Comparison of ENCODE assay signal across 15 cellular contexts in the genomic region with DNA sequence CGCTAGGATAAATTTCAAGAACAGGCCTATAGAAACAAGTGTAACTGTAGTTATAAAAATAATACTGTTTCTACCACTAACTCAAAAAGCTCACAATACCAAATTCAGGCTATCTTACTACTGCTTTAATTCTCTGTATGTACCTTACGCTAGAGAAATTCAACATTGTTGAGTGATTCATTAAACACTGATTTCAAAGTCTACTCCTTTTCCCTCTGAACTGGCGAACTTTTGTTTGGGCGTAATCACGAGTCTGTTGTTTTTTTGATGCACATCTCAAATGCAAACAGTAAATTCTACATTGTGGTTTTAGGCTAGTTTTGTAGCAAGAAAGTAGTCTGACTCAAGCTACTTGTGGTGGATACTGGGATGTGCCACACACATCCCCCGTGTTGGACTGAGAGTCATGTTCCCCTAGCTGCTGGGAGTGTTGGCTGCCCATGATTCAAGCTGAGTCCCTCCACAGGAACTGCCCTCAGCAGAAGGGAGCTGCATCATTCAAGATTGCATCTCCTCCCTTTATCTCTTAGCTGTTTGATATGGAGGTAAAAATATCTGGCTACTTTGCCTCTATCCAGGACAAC.
"Had no signal": no experiment of that assay in that cellular context is flagged by ENCODE, and none has a peak within 500 bp of the region (broad histone marks: within the 10 kb centered on the region; RNA-seq: fewer than 3 reads in every experiment).

No MANE protein-coding gene starts in this region.

- ATAC-seq: activated CD8-positive, alpha-beta T cell treated with anti-CD3 and anti-CD28 coated beads, Interleukin-2, amount 10 ng/mL, durations not matched to agents 7 days and 5 days; stimulated activated naive CD8-positive, alpha-beta T cell treated with anti-CD3 and anti-CD28 coated beads, Interleukin-15, amount 100 ng/mL, for 72 hours; T-cell had no signal

- H3K27ac Mint-ChIP-seq: activated CD8-positive, alpha-beta T cell treated with anti-CD3 and anti-CD28 coated beads, Interleukin-2, amount 10 ng/mL, durations not matched to agents 7 days and 5 days; activated T-helper 1 cell treated with anti-CD3 and anti-CD28 coated beads, Interleukin-12 subunit alpha, Interleukin-12 subunit beta, Interleukin-2, Interleukin-4 antibody, amounts not matched to agents 30 ng/mL and 10 ng/mL and 1 ng/mL, durations not matched to agents 14 hours and 24 hours and 36 hours; nephron; stimulated activated naive CD8-positive, alpha-beta T cell treated with anti-CD3 and anti-CD28 coated beads, Interleukin-15, amount 100 ng/mL, for 72 hours; T-cell had no signal

- H3K4me3 Mint-ChIP-seq: activated CD8-positive, alpha-beta T cell treated with anti-CD3 and anti-CD28 coated beads, Interleukin-2, amount 10 ng/mL, durations not matched to agents 7 days and 5 days; activated T-helper 1 cell treated with anti-CD3 and anti-CD28 coated beads, Interleukin-12 subunit alpha, Interleukin-12 subunit beta, Interleukin-2, Interleukin-4 antibody, amounts not matched to agents 30 ng/mL and 10 ng/mL and 1 ng/mL, durations not matched to agents 14 hours and 24 hours and 36 hours; nephron; stimulated activated naive CD8-positive, alpha-beta T cell treated with anti-CD3 and anti-CD28 coated beads, Interleukin-15, amount 100 ng/mL, for 72 hours; T-cell had no signal

- DNase-seq: activated CD4-positive, alpha-beta T cell treated with anti-CD3 and anti-CD28 coated beads for 48 hours; activated CD8-positive, alpha-beta memory T cell treated with anti-CD3 and anti-CD28 coated beads, Interleukin-2, amount 50 U/mL, for 48 hours; activated CD8-positive, alpha-beta T cell treated with anti-CD3 and anti-CD28 coated beads, Interleukin-2, amount 10 ng/mL, durations not matched to agents 7 days and 5 days; activated naive CD4-positive, alpha-beta T cell; effector CD8-positive, alpha-beta T cell; hypothalamus; stimulated activated CD4-positive, alpha-beta T cell treated with anti-CD3 and anti-CD28 coated beads, Interleukin-15, amount 100 ng/mL, for 24 hours; stimulated activated CD4-positive, alpha-beta T cell treated with anti-CD3 and anti-CD28 coated beads, Interleukin-4, amount 100 ng/mL, for 24 hours; stimulated activated naive CD8-positive, alpha-beta T cell treated with anti-CD3 and anti-CD28 coated beads, Interleukin-15, amount 100 ng/mL, for 72 hours; T-cell had no signal

- H3K4me3 ChIP-seq: coronary artery, SK-N-MC had no signal

- H3K36me3 Mint-ChIP-seq: T-cell had no signal

- H3K27ac ChIP-seq: coronary artery, SK-N-MC had no signal

- FAIRE-seq: bronchial epithelial cell had no signal

- H3K4me1 Mint-ChIP-seq: stimulated activated naive CD8-positive, alpha-beta T cell treated with anti-CD3 and anti-CD28 coated beads, Interleukin-15, amount 100 ng/mL, for 72 hours; T-cell had no signal

- H3K9me3 Mint-ChIP-seq: activated T-helper 1 cell treated with anti-CD3 and anti-CD28 coated beads, Interleukin-12 subunit alpha, Interleukin-12 subunit beta, Interleukin-2, Interleukin-4 antibody, amounts not matched to agents 30 ng/mL and 10 ng/mL and 1 ng/mL, durations not matched to agents 14 hours and 24 hours and 36 hours; nephron; stimulated activated naive CD8-positive, alpha-beta T cell treated with anti-CD3 and anti-CD28 coated beads, Interleukin-15, amount 100 ng/mL, for 72 hours had no signal
